In the genomic region with DNA sequence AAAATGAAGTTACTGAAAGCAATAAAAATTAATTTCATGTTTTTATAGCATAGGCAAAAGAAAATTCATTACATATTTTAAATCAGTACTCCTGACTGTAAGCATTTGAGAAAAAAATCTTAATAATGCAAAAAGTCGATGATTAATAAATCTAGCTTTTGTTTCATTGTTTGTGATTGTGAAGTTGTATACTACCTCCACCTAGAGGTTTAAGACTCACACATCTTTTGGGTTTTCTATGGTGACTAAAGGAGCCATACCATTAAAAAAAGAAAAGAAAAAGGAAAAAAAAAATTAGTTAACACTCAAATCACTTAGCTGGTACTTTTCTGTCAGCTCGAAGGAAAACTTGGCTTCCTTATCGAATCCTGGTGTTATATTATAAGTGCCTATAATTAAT, we compare ENCODE assay signal across 17 cellular contexts. TPM values are rescaled to one million over a fixed set of nuclear protein-coding genes. Genes with fewer than 3 reads are reported as not detected.
DNase-seq lines count a peak whose midpoint lies in the region; ATAC-seq and TF ChIP-seq lines count a peak whose summit lies in the region.
"Had no signal": no experiment of that assay in that cellular context is flagged by ENCODE, and none has a peak within 500 bp of the region (broad histone marks: within the 10 kb centered on the region; RNA-seq: fewer than 3 reads in every experiment).

No MANE protein-coding gene starts in this region.

- H3K4me1 Mint-ChIP-seq in GM23338 (no peaks in the 10 kb centered on the region), nephron (peaks cover 28% of the 10 kb centered on the region)
- H3K4me1 Mint-ChIP-seq in activated CD8-positive, alpha-beta memory T cell treated with anti-CD3 and anti-CD28 coated beads, Interleukin-2, amount 10 ng/mL, durations not matched to agents 7 days and 5 days: peaks cover 3% of the 10 kb centered on the region

- peak; percentile 6 for DNase-seq in GM23338 (ENCODE audit: low spot score)
- peak; percentile 6 for DNase-seq in choroid plexus epithelial cell (ENCODE audit: low read depth)
- DNase-seq in activated CD8-positive, alpha-beta memory T cell treated with anti-CD3 and anti-CD28 coated beads, Interleukin-2, amount 10 ng/mL, durations not matched to agents 7 days and 5 days: no peak
- DNase-seq in epidermal melanocyte (ENCODE audit: insufficient read length, low spot score): no peak
- no peak for DNase-seq in DMS153 treated with DMSO at 0.1 percent for 48 hours (lab: John Stamatoyannopoulos, UW; ENCODE audit: unreplicated experiment)
- DNase-seq: NCI-H1092; NCI-H1694; NCI-H345; NCI-H526 treated with DMSO at 0.1 percent for 48 hours; NK-92 treated with Interleukin-12 subunit alpha and Interleukin-12 subunit beta, amount 100 ng/mL, for 24 hours; SK-N-SH had no signal

- H3K4me1 ChIP-seq in GM23338 (ENCODE audit: insufficient read depth): peaks cover 11% of the 10 kb centered on the region
- H3K4me1 ChIP-seq: BLaER1 had no signal

- H3F3A ChIP-seq in GM23338 (replicated peaks; ENCODE audit: low read depth): no peaks in the 10 kb centered on the region

- H3K9me3 Mint-ChIP-seq in GM23338: peaks cover 78% of the 10 kb centered on the region
- H3K9me3 Mint-ChIP-seq in nephron: no peaks in the 10 kb centered on the region
- H3K9me3 Mint-ChIP-seq in activated CD8-positive, alpha-beta memory T cell treated with anti-CD3 and anti-CD28 coated beads, Interleukin-2, amount 10 ng/mL, durations not matched to agents 7 days and 5 days (ENCODE audit: low read depth): no peaks in the 10 kb centered on the region

- no peak for ATAC-seq in GM23338
- ATAC-seq in activated CD8-positive, alpha-beta memory T cell treated with anti-CD3 and anti-CD28 coated beads, Interleukin-2, amount 10 ng/mL, durations not matched to agents 7 days and 5 days: no peak
- no peak for ATAC-seq in HG02885 (IDR thresholded peaks at IDR 0.05; ENCODE audit: poor library complexity, unreplicated experiment)
- ATAC-seq: GM12878, K562, Right ventricle myocardium inferior had no signal

- no peaks in the 10 kb centered on the region for H3K9me2 ChIP-seq in GM23338 (ENCODE audit: insufficient read depth)

- no peaks in the 10 kb centered on the region for H4K20me1 ChIP-seq in GM23338 (replicated peaks; ENCODE audit: insufficient read depth)
- H4K20me1 ChIP-seq: BLaER1 had no signal

- CTCF ChIA-PET in activated CD8-positive, alpha-beta memory T cell treated with anti-CD3 and anti-CD28 coated beads, Interleukin-2, amount 10 ng/mL, durations not matched to agents 7 days and 5 days (lab: Charles Lee): no interaction called here

- H3K4me3 Mint-ChIP-seq in GM23338 (no peak overlapping the region), nephron (peak overlapping the region in 2 of 3 experiments; percentile 28 to 41)
- no peak overlapping the region for H3K4me3 Mint-ChIP-seq in activated CD8-positive, alpha-beta memory T cell treated with anti-CD3 and anti-CD28 coated beads, Interleukin-2, amount 10 ng/mL, durations not matched to agents 7 days and 5 days

- H3K27me3 Mint-ChIP-seq in GM23338 (ENCODE audit: insufficient read depth, low read depth, poor library complexity) (peaks cover 17% of the 10 kb centered on the region), nephron (ENCODE audit: low read depth) (peaks cover 74% of the 10 kb centered on the region)
- H3K27me3 Mint-ChIP-seq in activated CD8-positive, alpha-beta memory T cell treated with anti-CD3 and anti-CD28 coated beads, Interleukin-2, amount 10 ng/mL, durations not matched to agents 7 days and 5 days: peaks cover 30% of the 10 kb centered on the region

- H3K27ac ChIP-seq in GM23338 (ENCODE audit: low read depth): no peak overlapping the region
- H3K27ac ChIP-seq: BLaER1 had no signal

- H3K36me3 ChIP-seq in GM23338 (ENCODE audit: insufficient read depth): no peaks in the 10 kb centered on the region
- H3K36me3 ChIP-seq: BLaER1 had no signal

- H3K79me2 ChIP-seq in GM23338 (replicated peaks; ENCODE audit: insufficient read depth): no peaks in the 10 kb centered on the region

- no peak overlapping the region for H3K4me3 ChIP-seq in GM23338
- H3K4me3 ChIP-seq in choroid plexus epithelial cell (ENCODE audit: low read depth, low read length): no peak overlapping the region
- H3K4me3 ChIP-seq: BLaER1, GM12878, K562 had no signal

- H3K27ac Mint-ChIP-seq in GM23338: no peak overlapping the region
- no peak overlapping the region for H3K27ac Mint-ChIP-seq in nephron
- H3K27ac Mint-ChIP-seq in activated CD8-positive, alpha-beta memory T cell treated with anti-CD3 and anti-CD28 coated beads, Interleukin-2, amount 10 ng/mL, durations not matched to agents 7 days and 5 days: no peak overlapping the region

- H3K36me3 Mint-ChIP-seq in GM23338 (ENCODE audit: low read depth) (peaks cover 19% of the 10 kb centered on the region; the same call in 2 of the 3 replicates), nephron (ENCODE audit: low read depth) (no peaks in the 10 kb centered on the region)
- peaks cover 3% of the 10 kb centered on the region for H3K36me3 Mint-ChIP-seq in activated CD8-positive, alpha-beta memory T cell treated with anti-CD3 and anti-CD28 coated beads, Interleukin-2, amount 10 ng/mL, durations not matched to agents 7 days and 5 days

- H3K4me2 ChIP-seq in GM23338: no peak overlapping the region
- H3K4me2 ChIP-seq: BLaER1, SK-N-SH had no signal

- TF ChIP-seq CTCF in GM23338 (conservative IDR thresholded peaks at IDR 0.05; ENCODE audit: low read depth in 2 of 2) (peak in 1 of 2 experiments; percentile 23; a peak in 3 of 4 replicates), choroid plexus epithelial cell (conservative IDR thresholded peaks at IDR 0.05; ENCODE audit: low read depth, low read length) (no peak), nephron (IDR thresholded peaks at IDR 0.05; ENCODE audit: unreplicated experiment in 3 of 3) (peak in 1 of 3 experiments; percentile 27)

- H3K27me3 ChIP-seq in GM23338 (ENCODE audit: insufficient read depth): peaks cover 51% of the 10 kb centered on the region
- H3K27me3 ChIP-seq: BLaER1 had no signal

- H2AFZ ChIP-seq in GM23338: no peak overlapping the region

TF ChIP-seq in GM23338, 12 proteins besides CTCF, POLR2A, EP300 and RAD21 (continues in another document):
- TF ChIP-seq ZNF114 (CRISPR knock-in tag; IDR thresholded peaks at IDR 0.05): no peak
- TF ChIP-seq, protein P1, sequence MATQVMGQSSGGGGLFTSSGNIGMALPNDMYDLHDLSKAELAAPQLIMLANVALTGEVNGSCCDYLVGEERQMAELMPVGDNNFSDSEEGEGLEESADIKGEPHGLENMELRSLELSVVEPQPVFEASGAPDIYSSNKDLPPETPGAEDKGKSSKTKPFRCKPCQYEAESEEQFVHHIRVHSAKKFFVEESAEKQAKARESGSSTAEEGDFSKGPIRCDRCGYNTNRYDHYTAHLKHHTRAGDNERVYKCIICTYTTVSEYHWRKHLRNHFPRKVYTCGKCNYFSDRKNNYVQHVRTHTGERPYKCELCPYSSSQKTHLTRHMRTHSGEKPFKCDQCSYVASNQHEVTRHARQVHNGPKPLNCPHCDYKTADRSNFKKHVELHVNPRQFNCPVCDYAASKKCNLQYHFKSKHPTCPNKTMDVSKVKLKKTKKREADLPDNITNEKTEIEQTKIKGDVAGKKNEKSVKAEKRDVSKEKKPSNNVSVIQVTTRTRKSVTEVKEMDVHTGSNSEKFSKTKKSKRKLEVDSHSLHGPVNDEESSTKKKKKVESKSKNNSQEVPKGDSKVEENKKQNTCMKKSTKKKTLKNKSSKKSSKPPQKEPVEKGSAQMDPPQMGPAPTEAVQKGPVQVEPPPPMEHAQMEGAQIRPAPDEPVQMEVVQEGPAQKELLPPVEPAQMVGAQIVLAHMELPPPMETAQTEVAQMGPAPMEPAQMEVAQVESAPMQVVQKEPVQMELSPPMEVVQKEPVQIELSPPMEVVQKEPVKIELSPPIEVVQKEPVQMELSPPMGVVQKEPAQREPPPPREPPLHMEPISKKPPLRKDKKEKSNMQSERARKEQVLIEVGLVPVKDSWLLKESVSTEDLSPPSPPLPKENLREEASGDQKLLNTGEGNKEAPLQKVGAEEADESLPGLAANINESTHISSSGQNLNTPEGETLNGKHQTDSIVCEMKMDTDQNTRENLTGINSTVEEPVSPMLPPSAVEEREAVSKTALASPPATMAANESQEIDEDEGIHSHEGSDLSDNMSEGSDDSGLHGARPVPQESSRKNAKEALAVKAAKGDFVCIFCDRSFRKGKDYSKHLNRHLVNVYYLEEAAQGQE (IDR thresholded peaks at IDR 0.05; ENCODE audit: unreplicated experiment): no peak

RNA-seq across cellular contexts. Expression of a gene that starts 2.0 kb away (rescaled TPM):
- 2.2 and 2.4 TPM in 2 replicates for total RNA-seq in GM23338 (2014; rRNA removed; shearing (Covaris generic))
- 0.80 and 1.6 TPM in 2 replicates for polyA plus RNA-seq in GM23338 (2016; fragmentation: Nextera tagmentation; extraction: Ambion mirVana)
- total RNA-seq in activated CD8-positive, alpha-beta memory T cell treated with anti-CD3 and anti-CD28 coated beads, Interleukin-2, amount 10 ng/mL, durations not matched to agents 7 days and 5 days: not detected
- total RNA-seq: GM12878 had no signal
- polyA plus RNA-seq: GM12878, SK-N-SH had no signal

Comparison
In these comparisons a context has a peak if more than half of its experiments do, and no peak if none do; other contexts are left out.
1. DNase-seq: peak in GM23338 (single experiment) and choroid plexus epithelial cell (single experiment); none in activated CD8-positive, alpha-beta memory T cell treated with anti-CD3 and anti-CD28 coated beads, Interleukin-2, amount 10 ng/mL, durations not matched to agents 7 days and 5 days (single experiment), epidermal melanocyte (single experiment) and DMS153 treated with DMSO at 0.1 percent for 48 hours (single experiment).
2. H3K4me3 Mint-ChIP-seq: peak in nephron (2 of 3); none in GM23338 (single experiment) and activated CD8-positive, alpha-beta memory T cell treated with anti-CD3 and anti-CD28 coated beads, Interleukin-2, amount 10 ng/mL, durations not matched to agents 7 days and 5 days (single experiment).